1 cellular context compared by ENCODE assay signal in genomic region chr10:79176949-79177602, GRCh38.
A peak's percentile ranks its signal among the peaks of the same experiment; 100 is the strongest.
TF ChIP-seq lines count a peak whose summit lies in the region.

No MANE protein-coding gene starts in this region.

TF ChIP-seq in HepG2, 621 proteins besides CTCF, POLR2A, EP300 and RAD21 (continued from another document and continues in another):
- TF ChIP-seq PRDM15 (CRISPR knock-in tag; IDR thresholded peaks at IDR 0.05) (no peak), ZSCAN22 (CRISPR knock-in tag; IDR thresholded peaks at IDR 0.05) (no peak), CHD2 (IDR thresholded peaks at IDR 0.05; ENCODE audit: low read depth, low read length) (no peak), SP5 (CRISPR knock-in tag; IDR thresholded peaks at IDR 0.05; ENCODE audit: borderline replicate concordance, low read depth) (peak; percentile 80), PBX2 (CRISPR knock-in tag; IDR thresholded peaks at IDR 0.05) (no peak), NCOA2 (CRISPR knock-in tag; IDR thresholded peaks at IDR 0.05) (peak; percentile 85), BHLHE40 (IDR thresholded peaks at IDR 0.05; ENCODE audit: low read length) (no peak), ZNF543 (CRISPR knock-in tag; IDR thresholded peaks at IDR 0.05) (peak; percentile 68; the same call in 1 of the 2 replicates), HHEX (CRISPR knock-in tag; IDR thresholded peaks at IDR 0.05) (no peak), RFX5 (IDR thresholded peaks at IDR 0.05; ENCODE audit: low read depth, low read length) (no peak), FOXJ3 (CRISPR knock-in tag; IDR thresholded peaks at IDR 0.05; ENCODE audit: borderline replicate concordance) (peak; percentile 64; the same call in 1 of the 2 replicates), PITX1 (CRISPR knock-in tag; IDR thresholded peaks at IDR 0.05) (peak; percentile 55), SATB2 (CRISPR knock-in tag; IDR thresholded peaks at IDR 0.05) (no peak), ARID3A (IDR thresholded peaks at IDR 0.05; ENCODE audit: low read depth, low read length) (no peak), SETDB1 (CRISPR knock-in tag; IDR thresholded peaks at IDR 0.05; ENCODE audit: borderline replicate concordance) (no peak), ZNF800 (CRISPR knock-in tag; IDR thresholded peaks at IDR 0.05) (0 out of 2 replicates have a peak, but pooled peaks have one; percentile 63), MAFG (CRISPR knock-in tag; IDR thresholded peaks at IDR 0.05) (no peak), ZNF337 (CRISPR knock-in tag; IDR thresholded peaks at IDR 0.05; ENCODE audit: borderline replicate concordance, low read depth) (no peak), ZSCAN20 (CRISPR knock-in tag; IDR thresholded peaks at IDR 0.05; ENCODE audit: borderline replicate concordance) (no peak), ZNF350 (CRISPR knock-in tag; IDR thresholded peaks at IDR 0.05; ENCODE audit: borderline replicate concordance, low read depth) (peak; percentile 73; the same call in 1 of the 2 replicates), KAT8 (CRISPR knock-in tag; IDR thresholded peaks at IDR 0.05) (peak; percentile 61), TOE1 (CRISPR knock-in tag; IDR thresholded peaks at IDR 0.05) (no peak), JUNB (CRISPR knock-in tag; IDR thresholded peaks at IDR 0.05; ENCODE audit: borderline replicate concordance) (no peak), POLR2AphosphoS2 (IDR thresholded peaks at IDR 0.05; ENCODE audit: low read depth, low read length) (no peak), ZSCAN29 (CRISPR knock-in tag; conservative IDR thresholded peaks at IDR 0.05) (no peak), ZNF136 (CRISPR knock-in tag; IDR thresholded peaks at IDR 0.05; ENCODE audit: low read depth) (no peak), ZNF33B (CRISPR knock-in tag; IDR thresholded peaks at IDR 0.05) (no peak), ZNF768 (CRISPR knock-in tag; IDR thresholded peaks at IDR 0.05) (peak; percentile 80), ZNF569 (CRISPR knock-in tag; IDR thresholded peaks at IDR 0.05; ENCODE audit: borderline replicate concordance) (no peak), RFXANK (CRISPR knock-in tag; IDR thresholded peaks at IDR 0.05) (no peak), ZNF557 (CRISPR knock-in tag; IDR thresholded peaks at IDR 0.05) (no peak), HNF4A (CRISPR knock-in tag; IDR thresholded peaks at IDR 0.05) (peak; percentile 63), FOXA1 (IDR thresholded peaks at IDR 0.05) (no peak), FOXA1 (CRISPR knock-in tag; IDR thresholded peaks at IDR 0.05) (peak; percentile 82), THYN1 (CRISPR knock-in tag; IDR thresholded peaks at IDR 0.05; ENCODE audit: borderline replicate concordance, low read depth) (0 out of 2 replicates have a peak, but pooled peaks have one; percentile 49), ZNF296 (CRISPR knock-in tag; conservative IDR thresholded peaks at IDR 0.05) (no peak), MXI1 (IDR thresholded peaks at IDR 0.05; ENCODE audit: borderline replicate concordance, low read depth, low read length) (no peak; the same call in 2 of the 3 replicates), BCL3 (CRISPR knock-in tag; IDR thresholded peaks at IDR 0.05) (no peak), ZNF143 (CRISPR knock-in tag; IDR thresholded peaks at IDR 0.05) (no peak), KLF12 (CRISPR knock-in tag; IDR thresholded peaks at IDR 0.05; ENCODE audit: borderline replicate concordance) (no peak; the same call in 1 of the 2 replicates), ZFYVE20 (CRISPR knock-in tag; IDR thresholded peaks at IDR 0.05; ENCODE audit: borderline replicate concordance, low read depth) (no peak), TARDBP (CRISPR knock-in tag; IDR thresholded peaks at IDR 0.05) (peak; percentile 81), SIN3B (IDR thresholded peaks at IDR 0.05; ENCODE audit: low read length) (no peak), CREB1 (IDR thresholded peaks at IDR 0.05) (no peak), CREB1 (CRISPR knock-in tag; IDR thresholded peaks at IDR 0.05) (no peak), KMT2B (CRISPR knock-in tag; IDR thresholded peaks at IDR 0.05) (no peak)
- TF ChIP-seq, protein P1, sequence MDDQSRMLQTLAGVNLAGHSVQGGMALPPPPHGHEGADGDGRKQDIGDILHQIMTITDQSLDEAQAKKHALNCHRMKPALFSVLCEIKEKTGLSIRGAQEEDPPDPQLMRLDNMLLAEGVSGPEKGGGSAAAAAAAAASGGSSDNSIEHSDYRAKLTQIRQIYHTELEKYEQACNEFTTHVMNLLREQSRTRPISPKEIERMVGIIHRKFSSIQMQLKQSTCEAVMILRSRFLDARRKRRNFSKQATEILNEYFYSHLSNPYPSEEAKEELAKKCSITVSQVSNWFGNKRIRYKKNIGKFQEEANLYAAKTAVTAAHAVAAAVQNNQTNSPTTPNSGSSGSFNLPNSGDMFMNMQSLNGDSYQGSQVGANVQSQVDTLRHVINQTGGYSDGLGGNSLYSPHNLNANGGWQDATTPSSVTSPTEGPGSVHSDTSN (CRISPR knock-in tag; IDR thresholded peaks at IDR 0.05; ENCODE audit: borderline replicate concordance) = no peak
- TF ChIP-seq, protein P2, sequence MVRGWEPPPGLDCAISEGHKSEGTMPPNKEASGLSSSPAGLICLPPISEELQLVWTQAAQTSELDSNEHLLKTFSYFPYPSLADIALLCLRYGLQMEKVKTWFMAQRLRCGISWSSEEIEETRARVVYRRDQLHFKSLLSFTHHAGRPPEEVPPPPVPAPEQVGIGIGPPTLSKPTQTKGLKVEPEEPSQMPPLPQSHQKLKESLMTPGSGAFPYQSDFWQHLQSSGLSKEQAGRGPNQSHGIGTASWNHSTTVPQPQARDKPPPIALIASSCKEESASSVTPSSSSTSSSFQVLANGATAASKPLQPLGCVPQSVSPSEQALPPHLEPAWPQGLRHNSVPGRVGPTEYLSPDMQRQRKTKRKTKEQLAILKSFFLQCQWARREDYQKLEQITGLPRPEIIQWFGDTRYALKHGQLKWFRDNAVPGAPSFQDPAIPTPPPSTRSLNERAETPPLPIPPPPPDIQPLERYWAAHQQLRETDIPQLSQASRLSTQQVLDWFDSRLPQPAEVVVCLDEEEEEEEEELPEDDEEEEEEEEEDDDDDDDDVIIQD (CRISPR knock-in tag; IDR thresholded peaks at IDR 0.05; ENCODE audit: low read depth) = 0 out of 2 replicates have a peak, but pooled peaks have one; percentile 20
- TF ChIP-seq, protein P3, sequence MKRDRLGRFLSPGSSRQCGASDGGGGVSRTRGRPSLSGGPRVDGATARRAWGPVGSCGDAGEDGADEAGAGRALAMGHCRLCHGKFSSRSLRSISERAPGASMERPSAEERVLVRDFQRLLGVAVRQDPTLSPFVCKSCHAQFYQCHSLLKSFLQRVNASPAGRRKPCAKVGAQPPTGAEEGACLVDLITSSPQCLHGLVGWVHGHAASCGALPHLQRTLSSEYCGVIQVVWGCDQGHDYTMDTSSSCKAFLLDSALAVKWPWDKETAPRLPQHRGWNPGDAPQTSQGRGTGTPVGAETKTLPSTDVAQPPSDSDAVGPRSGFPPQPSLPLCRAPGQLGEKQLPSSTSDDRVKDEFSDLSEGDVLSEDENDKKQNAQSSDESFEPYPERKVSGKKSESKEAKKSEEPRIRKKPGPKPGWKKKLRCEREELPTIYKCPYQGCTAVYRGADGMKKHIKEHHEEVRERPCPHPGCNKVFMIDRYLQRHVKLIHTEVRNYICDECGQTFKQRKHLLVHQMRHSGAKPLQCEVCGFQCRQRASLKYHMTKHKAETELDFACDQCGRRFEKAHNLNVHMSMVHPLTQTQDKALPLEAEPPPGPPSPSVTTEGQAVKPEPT (CRISPR knock-in tag; IDR thresholded peaks at IDR 0.05; ENCODE audit: low read depth) = no peak; the same call in 1 of the 2 replicates
- TF ChIP-seq, protein P4, sequence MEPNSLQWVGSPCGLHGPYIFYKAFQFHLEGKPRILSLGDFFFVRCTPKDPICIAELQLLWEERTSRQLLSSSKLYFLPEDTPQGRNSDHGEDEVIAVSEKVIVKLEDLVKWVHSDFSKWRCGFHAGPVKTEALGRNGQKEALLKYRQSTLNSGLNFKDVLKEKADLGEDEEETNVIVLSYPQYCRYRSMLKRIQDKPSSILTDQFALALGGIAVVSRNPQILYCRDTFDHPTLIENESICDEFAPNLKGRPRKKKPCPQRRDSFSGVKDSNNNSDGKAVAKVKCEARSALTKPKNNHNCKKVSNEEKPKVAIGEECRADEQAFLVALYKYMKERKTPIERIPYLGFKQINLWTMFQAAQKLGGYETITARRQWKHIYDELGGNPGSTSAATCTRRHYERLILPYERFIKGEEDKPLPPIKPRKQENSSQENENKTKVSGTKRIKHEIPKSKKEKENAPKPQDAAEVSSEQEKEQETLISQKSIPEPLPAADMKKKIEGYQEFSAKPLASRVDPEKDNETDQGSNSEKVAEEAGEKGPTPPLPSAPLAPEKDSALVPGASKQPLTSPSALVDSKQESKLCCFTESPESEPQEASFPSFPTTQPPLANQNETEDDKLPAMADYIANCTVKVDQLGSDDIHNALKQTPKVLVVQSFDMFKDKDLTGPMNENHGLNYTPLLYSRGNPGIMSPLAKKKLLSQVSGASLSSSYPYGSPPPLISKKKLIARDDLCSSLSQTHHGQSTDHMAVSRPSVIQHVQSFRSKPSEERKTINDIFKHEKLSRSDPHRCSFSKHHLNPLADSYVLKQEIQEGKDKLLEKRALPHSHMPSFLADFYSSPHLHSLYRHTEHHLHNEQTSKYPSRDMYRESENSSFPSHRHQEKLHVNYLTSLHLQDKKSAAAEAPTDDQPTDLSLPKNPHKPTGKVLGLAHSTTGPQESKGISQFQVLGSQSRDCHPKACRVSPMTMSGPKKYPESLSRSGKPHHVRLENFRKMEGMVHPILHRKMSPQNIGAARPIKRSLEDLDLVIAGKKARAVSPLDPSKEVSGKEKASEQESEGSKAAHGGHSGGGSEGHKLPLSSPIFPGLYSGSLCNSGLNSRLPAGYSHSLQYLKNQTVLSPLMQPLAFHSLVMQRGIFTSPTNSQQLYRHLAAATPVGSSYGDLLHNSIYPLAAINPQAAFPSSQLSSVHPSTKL (CRISPR knock-in tag; IDR thresholded peaks at IDR 0.05) = peak; percentile 60; the same call in 1 of the 2 replicates
